In genomic region chr18:50220249-50220648, GRCh38 we compare ENCODE assay signal across 3 cellular contexts. TPM values are rescaled to one million over a fixed set of nuclear protein-coding genes. Genes with fewer than 3 reads are reported as not detected.
"Had no signal": no experiment of that assay in that cellular context is flagged by ENCODE, and none has a peak within 500 bp of the region (broad histone marks: within the 10 kb centered on the region; RNA-seq: fewer than 3 reads in every experiment).

No MANE protein-coding gene starts in this region.

RNA-seq across cellular contexts. Expression of gene MYO5B, which starts 25.3 kb away (rescaled TPM):
- total RNA-seq: GM23248 had no signal

RNA-seq across cellular contexts. Expression of gene CFAP53, which starts 46.0 kb away (rescaled TPM):
- total RNA-seq: GM23338, H7 had no signal
